ENCODE assay signal across 8 cellular contexts in genomic region chr1:36155560-36156328, GRCh38. TPM values are rescaled to one million over a fixed set of nuclear protein-coding genes. Genes with fewer than 3 reads are reported as not detected.
DNase-seq lines count a peak whose midpoint lies in the region; ATAC-seq and TF ChIP-seq lines count a peak whose summit lies in the region.

MAP7D1 (plus strand) TSS chr1:36156160; CDS start chr1:36156418, 258 bp downstream.

- CTCF ChIA-PET in CD8-positive, alpha-beta memory T cell (lab: Charles Lee), result interaction anchor here (1.2 to 6.0 kb wide), 3 partner anchors 27 to 130 kb away, joined by 3 to 57 read pairs (median 5); no protein-coding TSS in a partner anchor

- peaks cover 75% of the 10 kb centered on the region for H3K4me1 ChIP-seq in CD8-positive, alpha-beta memory T cell (ENCODE audit: insufficient read depth, low read length)
- H3K4me1 ChIP-seq in HUES6 (ENCODE audit: control insufficient read depth, insufficient read depth, low read length), result peaks cover 35% of the 10 kb centered on the region

- H3K36me3 ChIP-seq in CD8-positive, alpha-beta memory T cell (ENCODE audit: insufficient read depth, low read length), result no peaks in the 10 kb centered on the region
- no peaks in the 10 kb centered on the region; the same call in 1 of the 2 replicates for H3K36me3 ChIP-seq in HUES6 (ENCODE audit: control insufficient read depth, insufficient read depth, low read length)

- peak within 1 kb of the TSS; percentile 90 for H3K9ac ChIP-seq in HUES6 (ENCODE audit: low read length)

- peak within 1 kb of the TSS; percentile 85 to 97 (median 92) for H3K4me3 Mint-ChIP-seq in CD8-positive, alpha-beta memory T cell
- peak within 1 kb of the TSS; percentile 86 for H3K4me3 Mint-ChIP-seq in natural killer cell treated with Interleukin-12 subunit alpha and Interleukin-12 subunit beta and Interleukin-15 and Interleukin-18, amount 100 ng/mL, for 72 hours

- H3K4me3 ChIP-seq in CD8-positive, alpha-beta memory T cell (ENCODE audit: low read length), result peak within 1 kb of the TSS; percentile 98
- H3K4me3 ChIP-seq in HUES6 (ENCODE audit: low read depth, low read length) (peak within 1 kb of the TSS; percentile 99), fibroblast of mammary gland (ENCODE audit: control insufficient read depth, low read depth, low read length) (peak within 1 kb of the TSS; percentile 92)

- POLR2A ChIA-PET in CD8-positive, alpha-beta memory T cell (lab: Charles Lee), result interaction anchor here (0.8 to 2.1 kb wide), 3 partner anchors 27 to 69 kb away, joined by 4 to 9 read pairs (median 4); partner anchors contain the start of gene THRAP3

- peak within 1 kb of the TSS; percentile 92 for H3K27ac ChIP-seq in CD8-positive, alpha-beta memory T cell (ENCODE audit: low read depth, low read length)
- H3K27ac ChIP-seq in HUES6 (ENCODE audit: low read depth, low read length), result peak within 1 kb of the TSS; percentile 94; the same call in 1 of the 2 replicates

- H3K27ac Mint-ChIP-seq in CD8-positive, alpha-beta memory T cell, result peak within 1 kb of the TSS; percentile 86 to 97 (median 94)
- H3K27ac Mint-ChIP-seq in natural killer cell treated with Interleukin-12 subunit alpha and Interleukin-12 subunit beta and Interleukin-15 and Interleukin-18, amount 100 ng/mL, for 72 hours, result peak within 1 kb of the TSS; percentile 92 to 97

- peaks cover 0 to 25% (median 0%) of the 10 kb centered on the region in 3 donors for H3K36me3 Mint-ChIP-seq in CD8-positive, alpha-beta memory T cell
- no peaks in the 10 kb centered on the region for H3K36me3 Mint-ChIP-seq in natural killer cell treated with Interleukin-12 subunit alpha and Interleukin-12 subunit beta and Interleukin-15 and Interleukin-18, amount 100 ng/mL, for 72 hours

- no peaks in the 10 kb centered on the region for H3K27me3 ChIP-seq in CD8-positive, alpha-beta memory T cell (ENCODE audit: insufficient read depth, low read length, poor library complexity, severe bottlenecking)
- H3K27me3 ChIP-seq in HUES6 (ENCODE audit: control insufficient read depth, insufficient read depth, low read length), result peaks cover 34% of the 10 kb centered on the region

- H3K4me1 Mint-ChIP-seq in CD8-positive, alpha-beta memory T cell, result peaks cover 69 to 79% (median 71%) of the 10 kb centered on the region in 3 donors
- H3K4me1 Mint-ChIP-seq in natural killer cell treated with Interleukin-12 subunit alpha and Interleukin-12 subunit beta and Interleukin-15 and Interleukin-18, amount 100 ng/mL, for 72 hours (ENCODE audit: low read depth in 2 of 2), result peaks cover 61 to 64% of the 10 kb centered on the region in 2 donors

- no peaks in the 10 kb centered on the region for H3K27me3 Mint-ChIP-seq in CD8-positive, alpha-beta memory T cell
- no peaks in the 10 kb centered on the region for H3K27me3 Mint-ChIP-seq in natural killer cell treated with Interleukin-12 subunit alpha and Interleukin-12 subunit beta and Interleukin-15 and Interleukin-18, amount 100 ng/mL, for 72 hours

- H3K9me3 ChIP-seq in CD8-positive, alpha-beta memory T cell (ENCODE audit: low read length), result no peaks in the 10 kb centered on the region
- H3K9me3 ChIP-seq in HUES6 (ENCODE audit: control insufficient read depth, insufficient read depth, low read depth, low read length), result no peaks in the 10 kb centered on the region

- DNase-seq in CD8-positive, alpha-beta memory T cell, result peak; percentile 82 to 91 (median 85)
- DNase-seq in RKO (ENCODE audit: low spot score) (peak; percentile 85), fibroblast of mammary gland (ENCODE audit: low read depth) (peak; percentile 80)
- peak; percentile 66 to 76 for DNase-seq in activated T-helper 1 cell treated with anti-CD3 and anti-CD28 coated beads, Interleukin-2, amount 50 U/mL, for 16 hours (ENCODE audit: low read depth in 1 of 2, low spot score in 1 of 2)
- DNase-seq in natural killer cell treated with Interleukin-12 subunit alpha and Interleukin-12 subunit beta and Interleukin-15 and Interleukin-18, amount 100 ng/mL, for 72 hours (ENCODE audit: low spot score), result peak; percentile 90
- peak; percentile 89 for DNase-seq in stimulated activated naive CD8-positive, alpha-beta T cell treated with anti-CD3 and anti-CD28 coated beads, Interleukin-15, Interleukin-2, amounts not matched to agents 100 U/mL and 50 U/mL, for 24 hours

- TF ChIP-seq CTCF in fibroblast of mammary gland (conservative IDR thresholded peaks at IDR 0.05; ENCODE audit: control insufficient read depth, insufficient read depth, low read depth, low read length), result no peak

- no peaks in the 10 kb centered on the region for H3K9me3 Mint-ChIP-seq in CD8-positive, alpha-beta memory T cell
- no peaks in the 10 kb centered on the region for H3K9me3 Mint-ChIP-seq in natural killer cell treated with Interleukin-12 subunit alpha and Interleukin-12 subunit beta and Interleukin-15 and Interleukin-18, amount 100 ng/mL, for 72 hours

- ATAC-seq in GM19467 (IDR thresholded peaks at IDR 0.05; ENCODE audit: unreplicated experiment), result peak; percentile 44
- ATAC-seq in natural killer cell treated with Interleukin-12 subunit alpha and Interleukin-12 subunit beta and Interleukin-15 and Interleukin-18, amount 100 ng/mL, for 72 hours, result peak; percentile 87 to 89
- peak; percentile 63 for ATAC-seq in stimulated activated naive CD8-positive, alpha-beta T cell treated with anti-CD3 and anti-CD28 coated beads, Interleukin-15, Interleukin-2, amounts not matched to agents 100 U/mL and 50 U/mL, for 24 hours

RNA-seq across cellular contexts. Expression of gene MAP7D1, which starts in this region (rescaled TPM):
- total RNA-seq in CD8-positive, alpha-beta memory T cell, result 100 to 1,000 TPM; 183 to 185 TPM
- 55.4 TPM for polyA plus RNA-seq in CD8-positive, alpha-beta memory T cell
- total RNA-seq in natural killer cell treated with Interleukin-12 subunit alpha and Interleukin-12 subunit beta and Interleukin-15 and Interleukin-18, amount 100 ng/mL, for 72 hours, result 100 to 1,000 TPM; 153 to 196 TPM

Comparison
In these comparisons a context has a peak if more than half of its experiments do, and no peak if none do; other contexts are left out.
1. Peak in every context shown above with its lines: DNase-seq, ATAC-seq, H3K4me3 ChIP-seq and H3K27ac ChIP-seq.